26 cellular contexts compared by ENCODE assay signal in genomic region chr20:61890210-61890609, GRCh38.
"Had no signal": no experiment of that assay in that cellular context is flagged by ENCODE, and none has a peak within 500 bp of the region (broad histone marks: within the 10 kb centered on the region; RNA-seq: fewer than 3 reads in every experiment).

No MANE protein-coding gene starts in this region.

- ATAC-seq: esophagus mucosa, gastrocnemius medialis, heart right ventricle, left cardiac atrium, left lung, left ventricle myocardium superior, lower lobe of right lung, mucosa of descending colon had no signal

- H3K27me3 ChIP-seq: dorsolateral prefrontal cortex, gastrocnemius medialis had no signal

- H3K27ac ChIP-seq: coronary artery, dorsolateral prefrontal cortex, epithelial cell of prostate, esophagus squamous epithelium, gastrocnemius medialis, heart right ventricle, left lung, lower lobe of right lung had no signal

- H3K4me1 ChIP-seq: esophagus squamous epithelium, gastrocnemius medialis, heart right ventricle, left lung, lower lobe of right lung had no signal

- H3K4me3 ChIP-seq: coronary artery, dorsolateral prefrontal cortex, esophagus squamous epithelium, gastrocnemius medialis, heart right ventricle, left lung, lower lobe of right lung, mucosa of descending colon had no signal

- H3K9me3 ChIP-seq: esophagus squamous epithelium, gastrocnemius medialis, left lung, lower lobe of right lung, mucosa of descending colon had no signal

- H3K36me3 ChIP-seq: esophagus squamous epithelium, gastrocnemius medialis, heart right ventricle, left lung, lower lobe of right lung had no signal

- FAIRE-seq: colon, islet of Langerhans, keratinocyte had no signal

- DNase-seq: dermis blood vessel endothelial cell; dorsolateral prefrontal cortex; effector CD4-positive, alpha-beta T cell; effector memory CD4-positive, alpha-beta T cell; erythroblast; esophagus squamous epithelium; foreskin fibroblast; foreskin melanocyte; gastrocnemius medialis; glutamatergic neuron; head of caudate nucleus; heart right ventricle; hippocampal formation; left cardiac atrium; lower lobe of right lung; mesenchymal stem cell; mucosa of descending colon; naive B cell had no signal
